Comparison of ENCODE assay signal across 2 cellular contexts in genomic region chr11:60845338-60845737, GRCh38.
TF ChIP-seq lines count a peak whose summit lies in the region.

No MANE protein-coding gene starts in this region.

TF ChIP-seq in WTC11, 78 proteins besides CTCF, POLR2A, EP300 and RAD21:
- TF ChIP-seq ETV6 (CRISPR knock-in tag; IDR thresholded peaks at IDR 0.05) (no peak), AR (CRISPR knock-in tag; IDR thresholded peaks at IDR 0.05) (no peak), ARID4B (CRISPR knock-in tag; IDR thresholded peaks at IDR 0.05; ENCODE audit: borderline replicate concordance) (no peak), ZMAT4 (CRISPR knock-in tag; IDR thresholded peaks at IDR 0.05) (no peak), IRF2 (CRISPR knock-in tag; IDR thresholded peaks at IDR 0.05; ENCODE audit: borderline replicate concordance, low read depth) (no peak), NFYB (CRISPR knock-in tag; conservative IDR thresholded peaks at IDR 0.05; ENCODE audit: low read depth) (no peak), TEAD1 (CRISPR knock-in tag; IDR thresholded peaks at IDR 0.05) (no peak), MXD4 (CRISPR knock-in tag; IDR thresholded peaks at IDR 0.05; ENCODE audit: borderline replicate concordance) (no peak), JAZF1 (CRISPR knock-in tag; IDR thresholded peaks at IDR 0.05) (no peak), PRDM15 (CRISPR knock-in tag; IDR thresholded peaks at IDR 0.05) (no peak)

TF ChIP-seq in endothelial cell of umbilical vein, 7 proteins besides CTCF, POLR2A, EP300 and RAD21:
- TF ChIP-seq POLR2AphosphoS5 (IDR thresholded peaks at IDR 0.05; ENCODE audit: insufficient read depth, low read depth, low read length): no peak
- no peak for TF ChIP-seq GATA2 (IDR thresholded peaks at IDR 0.05; ENCODE audit: insufficient read depth, insufficient read length, low read depth, low read length)
- no peak for TF ChIP-seq JUN (IDR thresholded peaks at IDR 0.05; ENCODE audit: borderline replicate concordance, insufficient read depth, insufficient read length, low read depth)
- TF ChIP-seq EZH2 (IDR thresholded peaks at IDR 0.05; ENCODE audit: borderline replicate concordance, low read depth, low read length, severe bottlenecking): no peak
- no peak for TF ChIP-seq MAX (IDR thresholded peaks at IDR 0.05; ENCODE audit: insufficient read depth, insufficient read length)
- TF ChIP-seq MYC (IDR thresholded peaks at IDR 0.05; ENCODE audit: low read depth, low read length): no peak
- TF ChIP-seq FOS (IDR thresholded peaks at IDR 0.05; ENCODE audit: borderline replicate concordance, insufficient read depth, low read length): no peak
TF ChIP-seq in endothelial cell of umbilical vein: peak in this region for 0.
